In the genomic region with DNA sequence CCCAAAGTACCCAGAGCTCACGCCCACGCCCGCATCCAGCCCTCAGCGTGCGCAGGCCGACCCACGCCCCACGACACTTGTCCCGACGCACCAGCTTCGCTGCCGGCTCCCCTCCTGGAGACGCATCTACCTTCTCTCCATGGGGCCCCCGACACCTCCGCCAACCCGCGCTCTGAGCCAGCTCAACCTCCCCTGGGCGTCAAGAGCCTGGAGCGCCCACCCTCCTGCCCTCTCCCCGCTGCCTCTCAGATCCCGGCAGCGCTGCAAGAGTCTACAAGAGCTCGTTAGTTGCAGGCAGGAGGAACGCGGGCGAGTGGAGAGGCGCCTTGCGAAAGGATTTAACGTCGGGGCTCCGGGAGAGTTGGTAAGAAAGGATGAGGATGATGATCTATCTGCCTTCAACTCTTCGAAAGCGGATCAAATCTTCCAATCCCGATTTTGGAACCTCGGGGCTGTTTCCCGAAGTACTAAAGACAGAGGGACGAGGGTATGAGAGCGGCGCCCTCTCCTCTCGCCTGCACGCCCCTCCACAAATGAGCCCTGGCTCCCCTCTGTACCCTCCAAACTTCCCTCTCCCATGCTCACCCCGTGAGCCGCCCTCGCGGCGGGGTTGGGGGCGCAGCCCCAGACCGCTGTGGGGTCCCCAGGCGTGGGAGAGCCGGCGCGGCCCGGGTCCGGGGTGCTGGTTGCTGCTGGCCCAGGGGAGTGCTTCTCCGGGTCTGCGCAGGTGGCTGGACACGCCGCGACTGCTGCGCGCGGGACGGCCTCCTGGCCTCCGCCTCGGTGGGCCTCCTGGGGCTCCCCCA, we compare ENCODE assay signal across 9 cellular contexts. TPM values are rescaled to one million over a fixed set of nuclear protein-coding genes. Genes with fewer than 3 reads are reported as not detected.
DNase-seq lines count a peak whose midpoint lies in the region; ATAC-seq lines count a peak whose summit lies in the region.
"Had no signal": no experiment of that assay in that cellular context is flagged by ENCODE, and none has a peak within 500 bp of the region (broad histone marks: within the 10 kb centered on the region; RNA-seq: fewer than 3 reads in every experiment).

No MANE protein-coding gene starts in this region.

- no peak for DNase-seq in activated naive CD8-positive, alpha-beta T cell treated with anti-CD3 and anti-CD28 coated beads, Interleukin-2, amount 50 U/mL, for 24 hours
- DNase-seq in effector memory CD4-positive, alpha-beta T cell = no peak
- DNase-seq in NCI-H1092 (lab: John Stamatoyannopoulos, UW) (no peak), NAMALWA (ENCODE audit: low spot score) (no peak), DMS153 treated with DMSO at 0.1 percent for 48 hours (lab: John Stamatoyannopoulos, UW; ENCODE audit: unreplicated experiment) (no peak)

- H3K4me3 ChIP-seq in effector memory CD4-positive, alpha-beta T cell (ENCODE audit: insufficient read depth, low read depth, low read length, poor library complexity, severe bottlenecking) = peak overlapping the region; percentile 91
- H3K4me3 ChIP-seq in muscle layer of colon (ENCODE audit: low read depth in 1 of 2, low read length in 2 of 2) (peak overlapping the region; percentile 35 to 54), urinary bladder (ENCODE audit: low read depth, low read length) (peak overlapping the region; percentile 59)

- WGBS in urinary bladder = 33% methylated on average over 65 of the region's 65 CpGs

- H3K36me3 ChIP-seq in effector memory CD4-positive, alpha-beta T cell (ENCODE audit: control insufficient read depth, insufficient read depth, low read length) = no peaks in the 10 kb centered on the region
- H3K36me3 ChIP-seq in muscle layer of colon (ENCODE audit: insufficient read depth, low read length) (no peaks in the 10 kb centered on the region), urinary bladder (ENCODE audit: insufficient read depth) (no peaks in the 10 kb centered on the region)

- no peak overlapping the region for H3K27ac ChIP-seq in effector memory CD4-positive, alpha-beta T cell (ENCODE audit: insufficient read depth, low read length, poor library complexity, severe bottlenecking)
- H3K27ac ChIP-seq in muscle layer of colon (ENCODE audit: low read depth, low read length) (no peak overlapping the region), urinary bladder (ENCODE audit: low read depth) (no peak overlapping the region)

- H3K4me3 Mint-ChIP-seq in activated naive CD8-positive, alpha-beta T cell = peak overlapping the region; percentile 67
- no peak overlapping the region for H3K4me3 Mint-ChIP-seq in activated naive CD8-positive, alpha-beta T cell treated with anti-CD3 and anti-CD28 coated beads, Interleukin-2, amount 50 U/mL, for 24 hours
- H3K4me3 Mint-ChIP-seq: stimulated activated naive CD8-positive, alpha-beta T cell treated with anti-CD3 and anti-CD28 coated beads, Interleukin-15, Interleukin-2, amounts not matched to agents 100 ng/mL and 50 ng/mL, for 24 hours had no signal

- no peaks in the 10 kb centered on the region for H3K27me3 Mint-ChIP-seq in activated naive CD8-positive, alpha-beta T cell
- peaks cover 36% of the 10 kb centered on the region for H3K27me3 Mint-ChIP-seq in activated naive CD8-positive, alpha-beta T cell treated with anti-CD3 and anti-CD28 coated beads, Interleukin-2, amount 50 U/mL, for 24 hours

- no peak overlapping the region for H3K9ac ChIP-seq in muscle layer of colon (ENCODE audit: low read length)

- H3K4me1 Mint-ChIP-seq in activated naive CD8-positive, alpha-beta T cell (ENCODE audit: low read depth) = peaks cover 36% of the 10 kb centered on the region
- H3K4me1 Mint-ChIP-seq in activated naive CD8-positive, alpha-beta T cell treated with anti-CD3 and anti-CD28 coated beads, Interleukin-2, amount 50 U/mL, for 24 hours = peaks cover 53% of the 10 kb centered on the region

- peaks cover 9% of the 10 kb centered on the region for H3K4me1 ChIP-seq in effector memory CD4-positive, alpha-beta T cell (ENCODE audit: control insufficient read depth, insufficient read depth, low read length, poor library complexity, severe bottlenecking)
- H3K4me1 ChIP-seq in muscle layer of colon (ENCODE audit: insufficient read depth, low read length) (peaks cover 4% of the 10 kb centered on the region), urinary bladder (ENCODE audit: insufficient read depth) (peaks cover 2% of the 10 kb centered on the region)

- no peaks in the 10 kb centered on the region for H3K27me3 ChIP-seq in effector memory CD4-positive, alpha-beta T cell (replicated peaks; ENCODE audit: control insufficient read depth, insufficient read depth, low read length, poor library complexity, severe bottlenecking)
- H3K27me3 ChIP-seq in muscle layer of colon (ENCODE audit: control insufficient read depth in 1 of 2, insufficient read depth in 2 of 2, low read length in 2 of 2) = peaks cover 0 to 23% of the 10 kb centered on the region in 2 donors

- H3K27ac Mint-ChIP-seq in activated naive CD8-positive, alpha-beta T cell = no peak overlapping the region
- H3K27ac Mint-ChIP-seq in activated naive CD8-positive, alpha-beta T cell treated with anti-CD3 and anti-CD28 coated beads, Interleukin-2, amount 50 U/mL, for 24 hours = no peak overlapping the region
- H3K27ac Mint-ChIP-seq: stimulated activated naive CD8-positive, alpha-beta T cell treated with anti-CD3 and anti-CD28 coated beads, Interleukin-15, Interleukin-2, amounts not matched to agents 100 ng/mL and 50 ng/mL, for 24 hours had no signal

- no peaks in the 10 kb centered on the region for H3K9me3 ChIP-seq in effector memory CD4-positive, alpha-beta T cell (ENCODE audit: control insufficient read depth, low read length)
- H3K9me3 ChIP-seq in muscle layer of colon (ENCODE audit: low read length) = no peaks in the 10 kb centered on the region

- H3K36me3 Mint-ChIP-seq in activated naive CD8-positive, alpha-beta T cell = no peaks in the 10 kb centered on the region
- no peaks in the 10 kb centered on the region for H3K36me3 Mint-ChIP-seq in activated naive CD8-positive, alpha-beta T cell treated with anti-CD3 and anti-CD28 coated beads, Interleukin-2, amount 50 U/mL, for 24 hours (ENCODE audit: low read depth)

- no peak for ATAC-seq in activated naive CD8-positive, alpha-beta T cell treated with anti-CD3 and anti-CD28 coated beads, Interleukin-2, amount 50 U/mL, for 24 hours

- H3K9me3 Mint-ChIP-seq in activated naive CD8-positive, alpha-beta T cell (ENCODE audit: low read depth) = no peaks in the 10 kb centered on the region
- H3K9me3 Mint-ChIP-seq in activated naive CD8-positive, alpha-beta T cell treated with anti-CD3 and anti-CD28 coated beads, Interleukin-2, amount 50 U/mL, for 24 hours = no peaks in the 10 kb centered on the region
- H3K9me3 Mint-ChIP-seq: stimulated activated naive CD8-positive, alpha-beta T cell treated with anti-CD3 and anti-CD28 coated beads, Interleukin-15, Interleukin-2, amounts not matched to agents 100 ng/mL and 50 ng/mL, for 24 hours had no signal

RNA-seq across cellular contexts. Expression of gene LTBP2, which starts 1.0 kb away (rescaled TPM):
- total RNA-seq in urinary bladder = 26.7 TPM
- polyA plus RNA-seq in urinary bladder = 6.8 TPM
